1 cellular context compared by ENCODE assay signal in genomic region chr18:55738483-55739114, GRCh38.
TF ChIP-seq lines count a peak whose summit lies in the region.

No MANE protein-coding gene starts in this region.

TF ChIP-seq in K562, 482 proteins besides CTCF, POLR2A, EP300 and RAD21 (continued from another document):
- TF ChIP-seq THAP12 (CRISPR knock-in tag; IDR thresholded peaks at IDR 0.05): no peak
- peak; percentile 53 to 65; a peak in 2 of 4 replicates for TF ChIP-seq FOXK2 (conservative IDR thresholded peaks at IDR 0.05 in 1 of 2, IDR thresholded peaks at IDR 0.05 in 1 of 2; ENCODE audit: low read depth in 2 of 2)
- TF ChIP-seq PBX2 (CRISPR knock-in tag; IDR thresholded peaks at IDR 0.05; ENCODE audit: low read depth): no peak
- TF ChIP-seq PBX2 (tag; conservative IDR thresholded peaks at IDR 0.05; ENCODE audit: low read depth): no peak
- TF ChIP-seq TEAD4 (IDR thresholded peaks at IDR 0.05; ENCODE audit: low read length): 0 out of 2 replicates have a peak, but pooled peaks have one; percentile 19
- no peak for TF ChIP-seq TEAD4 (CRISPR knock-in tag; IDR thresholded peaks at IDR 0.05; ENCODE audit: borderline replicate concordance)
- TF ChIP-seq SOX6 (IDR thresholded peaks at IDR 0.05): peak; percentile 31; the same call in 1 of the 2 replicates
- peak; percentile 84 to 93; a peak in 3 of 4 replicates for TF ChIP-seq FOXA3 (CRISPR knock-in tag; conservative IDR thresholded peaks at IDR 0.05 in 1 of 2, IDR thresholded peaks at IDR 0.05 in 1 of 2)
- TF ChIP-seq SMARCB1 (IDR thresholded peaks at IDR 0.05; ENCODE audit: insufficient read length, low read depth): no peak
- TF ChIP-seq PKNOX1 (IDR thresholded peaks at IDR 0.05): peak; percentile 50
- no peak for TF ChIP-seq TAF15 (IDR thresholded peaks at IDR 0.05; ENCODE audit: low read depth, low read length)
- TF ChIP-seq MTF1 (CRISPR knock-in tag; IDR thresholded peaks at IDR 0.05; ENCODE audit: borderline replicate concordance): no peak
- TF ChIP-seq NR4A1 (CRISPR knock-in tag; IDR thresholded peaks at IDR 0.05): no peak
- TF ChIP-seq NR4A1 (tag; IDR thresholded peaks at IDR 0.05): no peak
- peak; percentile 56; the same call in 1 of the 2 replicates for TF ChIP-seq CBFA2T3 (IDR thresholded peaks at IDR 0.05)
- no peak for TF ChIP-seq SREBF1 (IDR thresholded peaks at IDR 0.05; ENCODE audit: borderline replicate concordance, low read depth, low read length)
- peak; percentile 47 for TF ChIP-seq TAL1 (IDR thresholded peaks at IDR 0.05)
- TF ChIP-seq TCF3 (CRISPR knock-in tag; IDR thresholded peaks at IDR 0.05): peak; percentile 59; the same call in 1 of the 2 replicates
- no peak for TF ChIP-seq ZNF57 (CRISPR knock-in tag; IDR thresholded peaks at IDR 0.05)
- TF ChIP-seq, protein P1, sequence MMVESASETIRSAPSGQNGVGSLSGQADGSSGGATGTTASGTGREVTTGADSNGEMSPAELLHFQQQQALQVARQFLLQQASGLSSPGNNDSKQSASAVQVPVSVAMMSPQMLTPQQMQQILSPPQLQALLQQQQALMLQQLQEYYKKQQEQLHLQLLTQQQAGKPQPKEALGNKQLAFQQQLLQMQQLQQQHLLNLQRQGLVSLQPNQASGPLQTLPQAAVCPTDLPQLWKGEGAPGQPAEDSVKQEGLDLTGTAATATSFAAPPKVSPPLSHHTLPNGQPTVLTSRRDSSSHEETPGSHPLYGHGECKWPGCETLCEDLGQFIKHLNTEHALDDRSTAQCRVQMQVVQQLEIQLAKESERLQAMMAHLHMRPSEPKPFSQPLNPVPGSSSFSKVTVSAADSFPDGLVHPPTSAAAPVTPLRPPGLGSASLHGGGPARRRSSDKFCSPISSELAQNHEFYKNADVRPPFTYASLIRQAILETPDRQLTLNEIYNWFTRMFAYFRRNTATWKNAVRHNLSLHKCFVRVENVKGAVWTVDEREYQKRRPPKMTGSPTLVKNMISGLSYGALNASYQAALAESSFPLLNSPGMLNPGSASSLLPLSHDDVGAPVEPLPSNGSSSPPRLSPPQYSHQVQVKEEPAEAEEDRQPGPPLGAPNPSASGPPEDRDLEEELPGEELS (CRISPR knock-in tag; IDR thresholded peaks at IDR 0.05; ENCODE audit: borderline replicate concordance): no peak
- no peak for TF ChIP-seq EGR1 (conservative IDR thresholded peaks at IDR 0.05)
- TF ChIP-seq PCBP2 (IDR thresholded peaks at IDR 0.05; ENCODE audit: low read depth, low read length, poor library complexity, severe bottlenecking): no peak
TF ChIP-seq in K562: peak in this region for 16.
